ENCODE assay signal across 1 cellular context in the genomic region with DNA sequence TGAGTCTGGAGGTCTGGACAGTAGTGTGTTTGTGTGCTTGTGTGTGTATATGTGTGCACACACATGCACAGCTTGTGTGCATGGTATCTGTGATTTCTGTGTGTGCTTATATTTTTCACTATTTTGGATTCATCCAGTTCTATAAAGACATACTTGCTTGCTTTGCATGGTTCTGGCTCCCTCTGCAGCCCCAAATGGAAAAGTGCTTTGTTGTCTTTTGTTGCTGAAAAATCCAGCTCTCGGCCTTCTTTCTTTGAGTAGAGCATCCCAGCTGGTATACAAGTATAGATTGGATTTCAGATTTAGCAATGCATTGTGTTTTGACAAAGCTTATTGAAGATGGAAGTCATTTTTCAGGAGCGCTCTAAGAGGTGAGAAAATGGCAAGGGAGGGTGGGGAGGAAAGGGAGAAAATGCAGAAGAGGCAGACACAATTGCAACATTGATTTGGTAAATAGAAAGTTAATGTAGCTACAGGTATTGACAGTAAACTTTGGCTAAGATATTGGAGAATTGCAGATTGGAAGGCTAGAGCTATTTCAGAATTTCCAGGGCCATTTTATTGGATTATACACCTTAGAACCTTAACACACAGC.
TF ChIP-seq lines count a peak whose summit lies in the region.

No MANE protein-coding gene starts in this region.

TF ChIP-seq in H1, 55 proteins besides CTCF, POLR2A, EP300 and RAD21 (continued from another document):
- TF ChIP-seq SIN3A (conservative IDR thresholded peaks at IDR 0.05 in 1 of 2, IDR thresholded peaks at IDR 0.05 in 1 of 2; ENCODE audit: low read depth in 1 of 2, low read length in 2 of 2) (no peak), JUND (IDR thresholded peaks at IDR 0.05; ENCODE audit: low read length) (no peak), SP1 (IDR thresholded peaks at IDR 0.05; ENCODE audit: low read depth, low read length) (no peak), GABPA (IDR thresholded peaks at IDR 0.05; ENCODE audit: borderline replicate concordance, insufficient read depth, low read length) (no peak), KDM1A (IDR thresholded peaks at IDR 0.05; ENCODE audit: borderline replicate concordance, low read length) (no peak), POLR2AphosphoS5 (IDR thresholded peaks at IDR 0.05; ENCODE audit: low read depth, low read length) (no peak), CTBP2 (IDR thresholded peaks at IDR 0.05; ENCODE audit: borderline replicate concordance, insufficient read depth, insufficient read length, low read length) (no peak), CREB1 (IDR thresholded peaks at IDR 0.05) (no peak), TEAD4 (IDR thresholded peaks at IDR 0.05; ENCODE audit: low read depth, low read length) (no peak)
